Comparison of ENCODE assay signal across 8 cellular contexts in the genomic region with DNA sequence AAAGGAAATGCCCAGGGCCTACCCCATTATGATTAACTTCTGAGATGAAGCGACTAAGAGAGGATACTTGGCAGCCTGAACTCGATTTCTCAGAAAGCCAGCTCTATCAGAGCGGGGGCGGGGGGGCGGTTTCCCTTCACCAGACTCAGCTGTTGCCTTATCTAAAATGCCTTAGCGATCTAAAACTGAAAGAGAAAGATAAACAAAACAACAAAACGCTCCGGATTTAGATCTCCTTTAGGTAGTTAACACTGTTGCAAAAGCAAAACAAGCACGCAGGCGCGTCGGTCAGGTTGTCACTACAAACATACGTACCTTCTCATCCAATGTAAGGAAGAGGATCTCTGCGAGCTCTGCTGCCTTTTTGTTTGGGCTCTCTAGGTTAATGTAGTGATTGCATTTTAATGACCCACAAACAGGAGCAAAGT. TPM values are rescaled to one million over a fixed set of nuclear protein-coding genes. Genes with fewer than 3 reads are reported as not detected.
A peak's percentile ranks its signal among the peaks of the same experiment; 100 is the strongest.
DNase-seq lines count a peak whose midpoint lies in the region; ATAC-seq and TF ChIP-seq lines count a peak whose summit lies in the region.

No MANE protein-coding gene starts in this region.

- H3K27ac Mint-ChIP-seq in activated T-cell treated with anti-CD3 and anti-CD28 coated beads, Interleukin-2, amount 50 U/mL, for 24 hours, result peak overlapping the region; percentile 3

- peak overlapping the region; percentile 88 for H3K27ac ChIP-seq in vagina

- H3K27me3 Mint-ChIP-seq in activated T-cell treated with anti-CD3 and anti-CD28 coated beads, Interleukin-2, amount 50 U/mL, for 24 hours, result peaks cover 76% of the 10 kb centered on the region

- H3K4me3 ChIP-seq in neuron (ENCODE audit: low read length) (peak overlapping the region; percentile 72), vagina (peak overlapping the region; percentile 82 to 91)

- H3K9me3 ChIP-seq in neuron (ENCODE audit: low read length) (no peaks in the 10 kb centered on the region), vagina (no peaks in the 10 kb centered on the region)

- H3K27me3 ChIP-seq in neuron (ENCODE audit: insufficient read depth, low read length) (no peaks in the 10 kb centered on the region), vagina (no peaks in the 10 kb centered on the region)

- ATAC-seq in GM19351 (IDR thresholded peaks at IDR 0.05; ENCODE audit: unreplicated experiment) (peak; percentile 43), HG03571 (IDR thresholded peaks at IDR 0.05; ENCODE audit: unreplicated experiment) (peak; percentile 40)

- H2AFZ ChIP-seq in neuron (ENCODE audit: low read depth, low read length), result peak overlapping the region; percentile 91

- TF ChIP-seq POLR2A in vagina (IDR thresholded peaks at IDR 0.05), result no peak

- DNase-seq in CD1c-positive myeloid dendritic cell (ENCODE audit: extremely low spot score), result peak; percentile 40
- DNase-seq in activated T-cell treated with anti-CD3 and anti-CD28 coated beads, Interleukin-2, amount 50 U/mL, for 24 hours, result peak; percentile 56
- peak; percentile 13 for DNase-seq in foreskin melanocyte
- DNase-seq in vagina (ENCODE audit: extremely low spot score in 2 of 2), result no peak
- no peak for DNase-seq in H4 (ENCODE audit: low spot score)

- H3K9me3 Mint-ChIP-seq in activated T-cell treated with anti-CD3 and anti-CD28 coated beads, Interleukin-2, amount 50 U/mL, for 24 hours, result no peaks in the 10 kb centered on the region

- intact Hi-C loops in vagina (cut with DNase I), result no loop called here

- H3K4me1 ChIP-seq in neuron (ENCODE audit: insufficient read depth, low read length) (peaks cover 44% of the 10 kb centered on the region), vagina (peaks cover 9% of the 10 kb centered on the region)

- no peaks in the 10 kb centered on the region for H3K36me3 Mint-ChIP-seq in activated T-cell treated with anti-CD3 and anti-CD28 coated beads, Interleukin-2, amount 50 U/mL, for 24 hours (ENCODE audit: low read depth)

- H3K36me3 ChIP-seq in neuron (ENCODE audit: insufficient read depth, low read length) (no peaks in the 10 kb centered on the region), vagina (no peaks in the 10 kb centered on the region)

- H3K4me3 Mint-ChIP-seq in activated T-cell treated with anti-CD3 and anti-CD28 coated beads, Interleukin-2, amount 50 U/mL, for 24 hours, result peak overlapping the region; percentile 61

- TF ChIP-seq CTCF in vagina (IDR thresholded peaks at IDR 0.05), result no peak

- peaks cover 16% of the 10 kb centered on the region for H3K4me1 Mint-ChIP-seq in activated T-cell treated with anti-CD3 and anti-CD28 coated beads, Interleukin-2, amount 50 U/mL, for 24 hours (ENCODE audit: low read depth)

RNA-seq across cellular contexts. Expression of gene EPB41L4A, which starts 1.1 kb away (rescaled TPM):
- total RNA-seq in vagina, result 27.5 TPM
- total RNA-seq in H4 (2014; rRNA removed; shearing (Covaris generic)), result 0.87 and 2.3 TPM in 2 replicates

Comparison
In these comparisons a context has a peak if more than half of its experiments do, and no peak if none do; other contexts are left out.
1. DNase-seq: peak in CD1c-positive myeloid dendritic cell (single experiment), activated T-cell treated with anti-CD3 and anti-CD28 coated beads, Interleukin-2, amount 50 U/mL, for 24 hours (single experiment) and foreskin melanocyte (single experiment); none in vagina (0 of 2) and H4 (single experiment).